In genomic region chr7:152025937-152026890, GRCh38 we compare ENCODE assay signal across 1 cellular context.
A peak's percentile ranks its signal among the peaks of the same experiment; 100 is the strongest.
TF ChIP-seq lines count a peak whose summit lies in the region.

No MANE protein-coding gene starts in this region.

TF ChIP-seq in HepG2, 621 proteins besides CTCF, POLR2A, EP300 and RAD21 (continued from another document and continues in another):
- TF ChIP-seq ZNF407 (CRISPR knock-in tag; IDR thresholded peaks at IDR 0.05; ENCODE audit: not compliant biosample characterization) (no peak), HCFC1 (IDR thresholded peaks at IDR 0.05; ENCODE audit: low read depth, low read length) (no peak), AGO2 (optimal IDR thresholded peaks at IDR 0.05; ENCODE audit: low read depth, low read length) (no peak), SYNCRIP (IDR thresholded peaks at IDR 0.05; ENCODE audit: insufficient read depth, low read depth, low read length) (no peak), DNMT1 (CRISPR knock-in tag; IDR thresholded peaks at IDR 0.05) (0 out of 2 replicates have a peak, but pooled peaks have one; percentile 17), ZNF768 (CRISPR knock-in tag; IDR thresholded peaks at IDR 0.05) (no peak), ETV5 (CRISPR knock-in tag; IDR thresholded peaks at IDR 0.05; ENCODE audit: borderline replicate concordance) (no peak), TAF15 (IDR thresholded peaks at IDR 0.05; ENCODE audit: low read depth, low read length, poor library complexity, severe bottlenecking) (no peak), TEAD2 (CRISPR knock-in tag; IDR thresholded peaks at IDR 0.05) (no peak), ZNF275 (CRISPR knock-in tag; IDR thresholded peaks at IDR 0.05; ENCODE audit: borderline replicate concordance) (no peak), KDM5B (CRISPR knock-in tag; IDR thresholded peaks at IDR 0.05; ENCODE audit: borderline replicate concordance) (no peak; the same call in 1 of the 2 replicates), IRF1 (CRISPR knock-in tag; IDR thresholded peaks at IDR 0.05; ENCODE audit: low read depth) (no peak), ZNF709 (CRISPR knock-in tag; IDR thresholded peaks at IDR 0.05) (0 out of 2 replicates have a peak, but pooled peaks have one; percentile 52), ZMYM3 (CRISPR knock-in tag; IDR thresholded peaks at IDR 0.05) (no peak), HMGXB4 (CRISPR knock-in tag; IDR thresholded peaks at IDR 0.05; ENCODE audit: borderline replicate concordance in 1 of 2, low read depth in 1 of 2) (no peak), ZNF790 (CRISPR knock-in tag; IDR thresholded peaks at IDR 0.05; ENCODE audit: borderline replicate concordance) (no peak), ZNF20 (CRISPR knock-in tag; IDR thresholded peaks at IDR 0.05) (no peak), ZNF672 (CRISPR knock-in tag; IDR thresholded peaks at IDR 0.05) (no peak), KMT2A (CRISPR knock-in tag; IDR thresholded peaks at IDR 0.05) (0 out of 2 replicates have a peak, but pooled peaks have one; percentile 39), MAX (IDR thresholded peaks at IDR 0.05) (no peak; the same call in 1 of the 2 replicates), TSC22D2 (CRISPR knock-in tag; IDR thresholded peaks at IDR 0.05; ENCODE audit: borderline replicate concordance) (no peak), CBFB (CRISPR knock-in tag; IDR thresholded peaks at IDR 0.05) (0 out of 2 replicates have a peak, but pooled peaks have one; percentile 10), MXD4 (CRISPR knock-in tag; IDR thresholded peaks at IDR 0.05) (no peak), MEIS1 (CRISPR knock-in tag; IDR thresholded peaks at IDR 0.05; ENCODE audit: borderline replicate concordance) (no peak), TRIM22 (IDR thresholded peaks at IDR 0.05) (no peak), ZNF784 (CRISPR knock-in tag; IDR thresholded peaks at IDR 0.05; ENCODE audit: borderline replicate concordance) (0 out of 2 replicates have a peak, but pooled peaks have one; percentile 3), DMTF1 (CRISPR knock-in tag; IDR thresholded peaks at IDR 0.05) (no peak), ZNF777 (CRISPR knock-in tag; IDR thresholded peaks at IDR 0.05) (no peak), MLX (CRISPR knock-in tag; IDR thresholded peaks at IDR 0.05) (no peak), PCBP2 (optimal IDR thresholded peaks at IDR 0.05; ENCODE audit: low read depth, low read length, poor library complexity, severe bottlenecking) (no peak), POLR2AphosphoS5 (IDR thresholded peaks at IDR 0.05; ENCODE audit: low read depth, low read length) (no peak), ZSCAN22 (CRISPR knock-in tag; IDR thresholded peaks at IDR 0.05) (no peak), STAT5B (CRISPR knock-in tag; IDR thresholded peaks at IDR 0.05) (no peak), TBP (CRISPR knock-in tag; IDR thresholded peaks at IDR 0.05) (no peak), PATZ1 (CRISPR knock-in tag; IDR thresholded peaks at IDR 0.05) (peak; percentile 74), ZBTB26 (CRISPR knock-in tag; IDR thresholded peaks at IDR 0.05; ENCODE audit: borderline replicate concordance) (no peak), ZNF446 (CRISPR knock-in tag; IDR thresholded peaks at IDR 0.05) (no peak)
